17 cellular contexts compared by ENCODE assay signal in genomic region chr10:7159517-7159916, GRCh38.
DNase-seq lines count a peak whose midpoint lies in the region; ATAC-seq and TF ChIP-seq lines count a peak whose summit lies in the region.
"Had no signal": no experiment of that assay in that cellular context is flagged by ENCODE, and none has a peak within 500 bp of the region (broad histone marks: within the 10 kb centered on the region; RNA-seq: fewer than 3 reads in every experiment).

No MANE protein-coding gene starts in this region.

- H3K4me3 Mint-ChIP-seq in CD4-positive, alpha-beta T cell = no peak overlapping the region
- H3K4me3 Mint-ChIP-seq in T-cell (peak overlapping the region in 1 of 3 donors; percentile 11), naive B cell (peak overlapping the region in 4 of 8 donors; percentile 1 to 64 (median 30)), type B pancreatic cell (no peak overlapping the region)

- H3K9ac ChIP-seq in BLaER1 treated with 17β-estradiol and CSF1 and Interleukin-3, amounts not matched to agents 10 nM and 100 nM = peak overlapping the region in 2 of 11 experiments; percentile 7 to 37; a peak in 2 of 22 replicates

- peak overlapping the region in 8 of 11 experiments; percentile 8 to 47 (median 38); a peak in 14 of 22 replicates for H3K27ac ChIP-seq in BLaER1 treated with 17β-estradiol and CSF1 and Interleukin-3, amounts not matched to agents 10 nM and 100 nM
- H3K27ac ChIP-seq in CD4-positive, alpha-beta T cell (ENCODE audit: low read depth, low read length) = no peak overlapping the region

- H3K4me2 ChIP-seq in BLaER1 treated with 17β-estradiol and CSF1 and Interleukin-3, amounts not matched to agents 10 nM and 100 nM = peak overlapping the region; percentile 7 to 56 (median 48); a peak in 19 of 22 replicates

- CTCF ChIA-PET in CD4-positive, alpha-beta T cell (lab: Charles Lee) = no interaction called here
- CTCF ChIA-PET in T-cell (lab: Charles Lee) = interaction anchor here (0.5 to 1.2 kb wide), 3 partner anchors 9 to 742 kb away, joined by 3 to 4 read pairs (median 3); no protein-coding TSS in a partner anchor

- H3K27ac Mint-ChIP-seq in CD4-positive, alpha-beta T cell = peak overlapping the region; percentile 57
- H3K27ac Mint-ChIP-seq in T-cell (peak overlapping the region; percentile 65 to 77), naive B cell (peak overlapping the region in 4 of 6 donors; percentile 6 to 76 (median 39)), type B pancreatic cell (no peak overlapping the region)

- H3K9me3 ChIP-seq in BLaER1 treated with 17β-estradiol and CSF1 and Interleukin-3, amounts not matched to agents 10 nM and 100 nM (replicated peaks in 1 of 11) = no peaks in the 10 kb centered on the region; a peak in 1 of 22 replicates
- H3K9me3 ChIP-seq in CD4-positive, alpha-beta T cell (ENCODE audit: control insufficient read depth, low read length) = no peaks in the 10 kb centered on the region
- H3K9me3 ChIP-seq: BE2C, Caco-2, MG63 had no signal

- peaks cover 56% of the 10 kb centered on the region for H3K36me3 Mint-ChIP-seq in CD4-positive, alpha-beta T cell (ENCODE audit: low read depth)
- peaks cover 43% of the 10 kb centered on the region for H3K36me3 Mint-ChIP-seq in T-cell
- peaks cover 7 to 20% of the 10 kb centered on the region in 2 donors for H3K36me3 Mint-ChIP-seq in naive B cell
- H3K36me3 Mint-ChIP-seq in type B pancreatic cell = peaks cover 5% of the 10 kb centered on the region

- ATAC-seq in CD4-positive, alpha-beta T cell (ENCODE audit: poor library complexity) = peak; percentile 74
- ATAC-seq in T-cell (replicated peaks in 1 of 4) (peak in 3 of 4 experiments; percentile 60 to 78 (median 61)), naive B cell (ENCODE audit: low read depth in 2 of 2) (peak in 1 of 2 donors; percentile 50), HG03159 (IDR thresholded peaks at IDR 0.05; ENCODE audit: unreplicated experiment) (no peak), GM21526 (IDR thresholded peaks at IDR 0.05; ENCODE audit: low FRiP score, unreplicated experiment) (no peak)
- ATAC-seq: HepG2 had no signal

- H3K4me1 ChIP-seq in BLaER1 treated with 17β-estradiol and CSF1 and Interleukin-3, amounts not matched to agents 10 nM and 100 nM = peaks cover 33 to 53% (median 48%) of the 10 kb centered on the region in 10 experiments
- H3K4me1 ChIP-seq: BE2C, Caco-2 had no signal

- no peaks in the 10 kb centered on the region for H4K20me1 ChIP-seq in BLaER1 treated with 17β-estradiol and CSF1 and Interleukin-3, amounts not matched to agents 10 nM and 100 nM

- no peak for TF ChIP-seq CTCF in CD4-positive, alpha-beta T cell (IDR thresholded peaks at IDR 0.05)
- TF ChIP-seq CTCF in type B pancreatic cell (conservative IDR thresholded peaks at IDR 0.05) = no peak

- H3K27me3 ChIP-seq in BLaER1 treated with 17β-estradiol and CSF1 and Interleukin-3, amounts not matched to agents 10 nM and 100 nM = no peaks in the 10 kb centered on the region
- no peaks in the 10 kb centered on the region for H3K27me3 ChIP-seq in CD4-positive, alpha-beta T cell (ENCODE audit: control insufficient read depth, insufficient read depth, low read length)
- H3K27me3 ChIP-seq: BE2C, MG63 had no signal

- no peak overlapping the region for H3K4me3 ChIP-seq in BLaER1 treated with 17β-estradiol and CSF1 and Interleukin-3, amounts not matched to agents 10 nM and 100 nM
- H3K4me3 ChIP-seq: MG63 had no signal

- no peaks in the 10 kb centered on the region for H3K27me3 Mint-ChIP-seq in CD4-positive, alpha-beta T cell
- H3K27me3 Mint-ChIP-seq in T-cell (no peaks in the 10 kb centered on the region), naive B cell (no peaks in the 10 kb centered on the region), type B pancreatic cell (peaks cover 16% of the 10 kb centered on the region)

- H3K9me3 Mint-ChIP-seq in CD4-positive, alpha-beta T cell = no peaks in the 10 kb centered on the region
- peaks cover 0 to 3% (median 0%) of the 10 kb centered on the region in 3 donors for H3K9me3 Mint-ChIP-seq in T-cell
- H3K9me3 Mint-ChIP-seq in naive B cell = no peaks in the 10 kb centered on the region
- H3K9me3 Mint-ChIP-seq in type B pancreatic cell = no peaks in the 10 kb centered on the region

- intact Hi-C loops in CD4-positive, alpha-beta T cell (cut with DNase I, micrococcal nuclease) = no loop called here

- POLR2A ChIA-PET in CD4-positive, alpha-beta T cell (lab: Charles Lee) = interaction anchor here (0.9 to 1.0 kb wide), 2 partner anchors 28 to 33 kb away, joined by 4 to 5 read pairs; no protein-coding TSS in a partner anchor
- POLR2A ChIA-PET in T-cell (lab: Charles Lee) = interaction anchor here in 1 of 2 donors (0.6 kb wide), 1 partner anchor 251 kb away, joined by 11 read pairs; the partner anchor contains the start of gene SFMBT2

- peaks cover 39 to 82% (median 60%) of the 10 kb centered on the region in 11 experiments for H3K36me3 ChIP-seq in BLaER1 treated with 17β-estradiol and CSF1 and Interleukin-3, amounts not matched to agents 10 nM and 100 nM
- H3K36me3 ChIP-seq: MG63 had no signal

- DNase-seq in CD4-positive, alpha-beta T cell = no peak
- DNase-seq in T-cell (peak in 1 of 34 experiments; percentile 11), naive B cell (no peak), activated gamma-delta T cell treated with Interleukin-2 at 50 U/mL for 16 hours (no peak), type B pancreatic cell (ENCODE audit: extremely low spot score, unreplicated experiment) (no peak)
- DNase-seq: BE2C, Caco-2, MG63, NCI-H1092 treated with DMSO at 0.1 percent for 48 hours, NCI-H1694, NCI-H2171, NCI-H446 treated with DMSO at 0.1 percent for 48 hours, NCI-H748 treated with DMSO at 0.1 percent for 48 hours had no signal

- peaks cover 44% of the 10 kb centered on the region for H3K4me1 Mint-ChIP-seq in CD4-positive, alpha-beta T cell (ENCODE audit: low read depth)
- H3K4me1 Mint-ChIP-seq in T-cell = peaks cover 32 to 44% (median 32%) of the 10 kb centered on the region in 3 donors
- H3K4me1 Mint-ChIP-seq in naive B cell = peaks cover 30 to 56% (median 39%) of the 10 kb centered on the region in 3 donors
- peaks cover 5% of the 10 kb centered on the region for H3K4me1 Mint-ChIP-seq in type B pancreatic cell (ENCODE audit: unreplicated experiment)

Comparison
In these comparisons a context has a peak if more than half of its experiments do, and no peak if none do; other contexts are left out.
1. ATAC-seq: peak in CD4-positive, alpha-beta T cell (single experiment) and T-cell (3 of 4); none in HG03159 (single experiment) and GM21526 (single experiment).